ENCODE assay signal across 26 cellular contexts in the genomic region with DNA sequence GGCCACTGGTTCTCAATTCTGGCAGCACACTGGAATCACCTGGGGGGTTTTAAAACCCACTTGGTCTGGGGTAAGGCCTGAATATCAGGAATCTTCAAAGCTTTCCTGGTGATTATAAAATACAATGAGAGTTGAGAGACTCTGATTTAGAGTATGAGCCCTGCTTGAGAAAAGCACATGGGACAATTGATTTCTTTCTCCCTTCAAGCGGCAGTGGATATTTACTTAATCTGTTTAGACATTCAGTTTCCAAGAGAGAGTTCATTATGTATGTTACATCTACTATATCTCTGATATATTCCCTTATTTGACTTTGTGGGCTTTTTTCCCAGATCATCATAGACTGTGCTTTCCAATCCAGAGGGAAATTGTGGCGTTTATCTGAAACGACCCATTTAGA.
"Had no signal": no experiment of that assay in that cellular context is flagged by ENCODE, and none has a peak within 500 bp of the region (broad histone marks: within the 10 kb centered on the region; RNA-seq: fewer than 3 reads in every experiment).

No MANE protein-coding gene starts in this region.

- H3K4me2 ChIP-seq: hepatocyte had no signal

- H3K27ac Mint-ChIP-seq: naive thymus-derived CD4-positive, alpha-beta T cell; natural killer cell treated with Interleukin-12 subunit alpha and Interleukin-12 subunit beta and Interleukin-15 and Interleukin-18, amount 100 ng/mL, for 72 hours; stimulated activated naive B cell treated with anti-CD40 and anti-IgM and Interleukin-4, amounts not matched to agents 10 μg/mL and 1 μg/mL and 100 μg/mL, for 72 hours; stimulated activated naive CD8-positive, alpha-beta T cell treated with anti-CD3 and anti-CD28 coated beads, Interleukin-15, Interleukin-2, amounts not matched to agents 100 ng/mL and 50 ng/mL, for 24 hours had no signal

- H3K36me3 Mint-ChIP-seq: naive thymus-derived CD4-positive, alpha-beta T cell; natural killer cell treated with Interleukin-12 subunit alpha and Interleukin-12 subunit beta and Interleukin-15 and Interleukin-18, amount 100 ng/mL, for 72 hours; stimulated activated naive B cell treated with anti-CD40 and anti-IgM and Interleukin-4, amounts not matched to agents 10 μg/mL and 1 μg/mL and 100 μg/mL, for 72 hours had no signal

- H3K27me3 ChIP-seq: hepatocyte, ovary, tibial nerve, upper lobe of left lung, vagina had no signal

- DNase-seq: islet precursor cell; left ventricle myocardium inferior; midbrain; mucosa of descending colon; naive thymus-derived CD4-positive, alpha-beta T cell; ovary; posterior cingulate gyrus; retina; right cardiac atrium; stimulated activated CD4-positive, alpha-beta T cell treated with anti-CD3 and anti-CD28 coated beads, Interleukin-12 subunit alpha, Interleukin-12 subunit beta, amount 100 ng/mL, for 4 hours; stimulated activated CD4-positive, alpha-beta T cell treated with anti-CD3 and anti-CD28 coated beads, Interleukin-15, amount 100 ng/mL, for 24 hours; stimulated activated CD4-positive, alpha-beta T cell treated with anti-CD3 and anti-CD28 coated beads, Interleukin-2, amount 100 ng/mL, for 24 hours; stimulated activated CD4-positive, alpha-beta T cell treated with anti-CD3 and anti-CD28 coated beads, Interleukin-4, amount 100 ng/mL, for 1 hour; stimulated activated naive B cell treated with anti-CD40 and anti-IgM and Interleukin-4, amounts not matched to agents 10 μg/mL and 1 μg/mL and 100 μg/mL, for 72 hours; substantia nigra; upper lobe of left lung had no signal

- H3K27ac ChIP-seq: hepatocyte, left ventricle myocardium inferior, ovary, prostate gland, skin epidermis, tibial nerve, upper lobe of left lung, vagina had no signal

- H3K36me3 ChIP-seq: left ventricle myocardium inferior, ovary, prostate gland, tibial nerve, upper lobe of left lung, vagina had no signal

- H3K9me3 ChIP-seq: left ventricle myocardium inferior, mucosa of descending colon, ovary, prostate gland, tibial nerve, upper lobe of left lung, vagina had no signal

- H3K4me3 Mint-ChIP-seq: naive thymus-derived CD4-positive, alpha-beta T cell; natural killer cell treated with Interleukin-12 subunit alpha and Interleukin-12 subunit beta and Interleukin-15 and Interleukin-18, amount 100 ng/mL, for 72 hours; neural crest cell; stimulated activated naive B cell treated with anti-CD40 and anti-IgM and Interleukin-4, amounts not matched to agents 10 μg/mL and 1 μg/mL and 100 μg/mL, for 72 hours; stimulated activated naive CD8-positive, alpha-beta T cell treated with anti-CD3 and anti-CD28 coated beads, Interleukin-15, Interleukin-2, amounts not matched to agents 100 ng/mL and 50 ng/mL, for 24 hours had no signal

- H3K4me3 ChIP-seq: hepatocyte, left ventricle myocardium inferior, lung, mucosa of descending colon, ovary, prostate gland, skin epidermis, tibial nerve, upper lobe of left lung, vagina had no signal

- ATAC-seq: mucosa of descending colon; naive thymus-derived CD4-positive, alpha-beta T cell; natural killer cell treated with Interleukin-12 subunit alpha and Interleukin-12 subunit beta and Interleukin-15 and Interleukin-18, amount 100 ng/mL, for 72 hours; right cardiac atrium; sciatic nerve; stimulated activated naive B cell treated with anti-CD40 and anti-IgM and Interleukin-4, amounts not matched to agents 10 μg/mL and 1 μg/mL and 100 μg/mL, for 72 hours had no signal

- H3K4me1 Mint-ChIP-seq: naive thymus-derived CD4-positive, alpha-beta T cell; neural crest cell; stimulated activated naive B cell treated with anti-CD40 and anti-IgM and Interleukin-4, amounts not matched to agents 10 μg/mL and 1 μg/mL and 100 μg/mL, for 72 hours had no signal

- H3K9me3 Mint-ChIP-seq: naive thymus-derived CD4-positive, alpha-beta T cell; neural crest cell; stimulated activated naive CD8-positive, alpha-beta T cell treated with anti-CD3 and anti-CD28 coated beads, Interleukin-15, Interleukin-2, amounts not matched to agents 100 ng/mL and 50 ng/mL, for 24 hours had no signal

- H3K79me2 ChIP-seq: hepatocyte had no signal

- H2AFZ ChIP-seq: hepatocyte had no signal

- H3K4me1 ChIP-seq: left ventricle myocardium inferior, tibial nerve, upper lobe of left lung, vagina had no signal
